In genomic region chr6:129710722-129711631, GRCh38 we compare ENCODE assay signal across 8 cellular contexts. TPM values are rescaled to one million over a fixed set of nuclear protein-coding genes. Genes with fewer than 3 reads are reported as not detected.
DNase-seq lines count a peak whose midpoint lies in the region; ATAC-seq and TF ChIP-seq lines count a peak whose summit lies in the region.

No MANE protein-coding gene starts in this region.

- H3K9me3 Mint-ChIP-seq in activated CD4-positive, alpha-beta T cell treated with anti-CD3 and anti-CD28 coated beads, Interleukin-2, amount 10 ng/mL, durations not matched to agents 7 days and 5 days, result no peaks in the 10 kb centered on the region
- no peaks in the 10 kb centered on the region for H3K9me3 Mint-ChIP-seq in activated T-helper 1 cell treated with anti-CD3 and anti-CD28 coated beads, Interleukin-12 subunit alpha, Interleukin-12 subunit beta, Interleukin-2, Interleukin-4 antibody, amounts not matched to agents 30 ng/mL and 10 ng/mL and 1 ng/mL, durations not matched to agents 14 hours and 24 hours and 36 hours

- no peak for TF ChIP-seq POLR2A in GM18505 (IDR thresholded peaks at IDR 0.05; ENCODE audit: borderline replicate concordance, extremely low read depth, insufficient read depth, insufficient read length)

- H3K4me3 ChIP-seq in iPS-18a (ENCODE audit: low read length), result peak overlapping the region; percentile 70
- peak overlapping the region; percentile 82 to 87 for H3K4me3 ChIP-seq in stomach smooth muscle (ENCODE audit: low read length in 2 of 2)

- POLR2A ChIA-PET in activated CD4-positive, alpha-beta T cell treated with anti-CD3 and anti-CD28 coated beads, Interleukin-2, amount 10 ng/mL, durations not matched to agents 7 days and 5 days (lab: Charles Lee), result no interaction called here

- CTCF ChIA-PET in activated CD4-positive, alpha-beta T cell treated with anti-CD3 and anti-CD28 coated beads, Interleukin-2, amount 10 ng/mL, durations not matched to agents 7 days and 5 days (lab: Charles Lee), result interaction anchor here (0.7 to 2.7 kb wide), 9 partner anchors 10 to 325 kb away, joined by 3 to 8 read pairs (median 4); no protein-coding TSS in a partner anchor

- H3K27ac ChIP-seq in iPS-18a (ENCODE audit: low read length) (no peak overlapping the region), stomach smooth muscle (ENCODE audit: low read length) (no peak overlapping the region)

- H3K27me3 ChIP-seq in iPS-18a (ENCODE audit: control insufficient read depth, insufficient read depth, low read length) (no peaks in the 10 kb centered on the region), stomach smooth muscle (ENCODE audit: control insufficient read depth in 1 of 2, insufficient read depth in 2 of 2, low read length in 2 of 2) (no peaks in the 10 kb centered on the region)

- peaks cover 43% of the 10 kb centered on the region for H3K4me1 Mint-ChIP-seq in activated CD4-positive, alpha-beta T cell treated with anti-CD3 and anti-CD28 coated beads, Interleukin-2, amount 10 ng/mL, durations not matched to agents 7 days and 5 days
- peaks cover 45% of the 10 kb centered on the region for H3K4me1 Mint-ChIP-seq in activated T-helper 1 cell treated with anti-CD3 and anti-CD28 coated beads, Interleukin-12 subunit alpha, Interleukin-12 subunit beta, Interleukin-2, Interleukin-4 antibody, amounts not matched to agents 30 ng/mL and 10 ng/mL and 1 ng/mL, durations not matched to agents 14 hours and 24 hours and 36 hours (ENCODE audit: low read depth)

- H3K9ac ChIP-seq in iPS-18a (ENCODE audit: low read length) (peak overlapping the region; percentile 2), stomach smooth muscle (ENCODE audit: low read length in 2 of 2) (no peak overlapping the region)

- H3K36me3 Mint-ChIP-seq in activated CD4-positive, alpha-beta T cell treated with anti-CD3 and anti-CD28 coated beads, Interleukin-2, amount 10 ng/mL, durations not matched to agents 7 days and 5 days (ENCODE audit: low read depth), result peaks cover 9% of the 10 kb centered on the region
- peaks cover 3% of the 10 kb centered on the region for H3K36me3 Mint-ChIP-seq in activated T-helper 1 cell treated with anti-CD3 and anti-CD28 coated beads, Interleukin-12 subunit alpha, Interleukin-12 subunit beta, Interleukin-2, Interleukin-4 antibody, amounts not matched to agents 30 ng/mL and 10 ng/mL and 1 ng/mL, durations not matched to agents 14 hours and 24 hours and 36 hours (ENCODE audit: low read depth)

- intact Hi-C loops in activated T-helper 1 cell treated with anti-CD3 and anti-CD28 coated beads, Interleukin-12 subunit alpha, Interleukin-12 subunit beta, Interleukin-2, Interleukin-4 antibody, amounts not matched to agents 30 ng/mL and 10 ng/mL and 1 ng/mL, durations not matched to agents 14 hours and 24 hours and 36 hours (cut with micrococcal nuclease), result loop anchor here (1.0 kb wide), 3 partner anchors 15 to 39 kb away; no protein-coding TSS in a partner anchor

- peaks cover 5% of the 10 kb centered on the region for H3K27me3 Mint-ChIP-seq in activated CD4-positive, alpha-beta T cell treated with anti-CD3 and anti-CD28 coated beads, Interleukin-2, amount 10 ng/mL, durations not matched to agents 7 days and 5 days
- H3K27me3 Mint-ChIP-seq in activated T-helper 1 cell treated with anti-CD3 and anti-CD28 coated beads, Interleukin-12 subunit alpha, Interleukin-12 subunit beta, Interleukin-2, Interleukin-4 antibody, amounts not matched to agents 30 ng/mL and 10 ng/mL and 1 ng/mL, durations not matched to agents 14 hours and 24 hours and 36 hours (ENCODE audit: insufficient read depth), result no peaks in the 10 kb centered on the region

- H3K36me3 ChIP-seq in iPS-18a (ENCODE audit: control insufficient read depth, low read depth, low read length) (no peaks in the 10 kb centered on the region), stomach smooth muscle (ENCODE audit: control insufficient read depth in 2 of 2, insufficient read depth in 2 of 2, low read length in 2 of 2) (no peaks in the 10 kb centered on the region)

- no peaks in the 10 kb centered on the region for H3K9me3 ChIP-seq in iPS-18a (ENCODE audit: control insufficient read depth, low read depth, low read length)
- H3K9me3 ChIP-seq in stomach smooth muscle (ENCODE audit: control insufficient read depth in 2 of 2, low read length in 2 of 2), result no peaks in the 10 kb centered on the region

- DNase-seq in activated CD4-positive, alpha-beta T cell treated with anti-CD3 and anti-CD28 coated beads, Interleukin-2, amount 10 ng/mL, durations not matched to agents 7 days and 5 days, result no peak
- DNase-seq in activated CD4-positive, alpha-beta T cell treated with anti-CD3 and anti-CD28 coated beads, Interleukin-2, amount 50 U/mL, for 4 hours, result no peak
- no peak for DNase-seq in activated T-helper 1 cell treated with anti-CD3 and anti-CD28 coated beads, Interleukin-12 subunit alpha, Interleukin-12 subunit beta, Interleukin-2, Interleukin-4 antibody, amounts not matched to agents 30 ng/mL and 10 ng/mL and 1 ng/mL, durations not matched to agents 14 hours and 24 hours and 36 hours (ENCODE audit: low spot score)
- DNase-seq in NCI-H1436 (lab: John Stamatoyannopoulos, UW) (no peak), EL (no peak)

- peak overlapping the region; percentile 87 for H3K4me3 Mint-ChIP-seq in activated CD4-positive, alpha-beta T cell treated with anti-CD3 and anti-CD28 coated beads, Interleukin-2, amount 10 ng/mL, durations not matched to agents 7 days and 5 days
- H3K4me3 Mint-ChIP-seq in activated T-helper 1 cell treated with anti-CD3 and anti-CD28 coated beads, Interleukin-12 subunit alpha, Interleukin-12 subunit beta, Interleukin-2, Interleukin-4 antibody, amounts not matched to agents 30 ng/mL and 10 ng/mL and 1 ng/mL, durations not matched to agents 14 hours and 24 hours and 36 hours, result peak overlapping the region; percentile 96

- H3K27ac Mint-ChIP-seq in activated CD4-positive, alpha-beta T cell treated with anti-CD3 and anti-CD28 coated beads, Interleukin-2, amount 10 ng/mL, durations not matched to agents 7 days and 5 days, result no peak overlapping the region
- peak overlapping the region; percentile 16 for H3K27ac Mint-ChIP-seq in activated T-helper 1 cell treated with anti-CD3 and anti-CD28 coated beads, Interleukin-12 subunit alpha, Interleukin-12 subunit beta, Interleukin-2, Interleukin-4 antibody, amounts not matched to agents 30 ng/mL and 10 ng/mL and 1 ng/mL, durations not matched to agents 14 hours and 24 hours and 36 hours

- ATAC-seq in GM18505 (IDR thresholded peaks at IDR 0.05; ENCODE audit: unreplicated experiment), result no peak

- H3K4me1 ChIP-seq in iPS-18a (ENCODE audit: control insufficient read depth, low read depth, low read length), result peaks cover 6% of the 10 kb centered on the region
- peaks cover 9% of the 10 kb centered on the region for H3K4me1 ChIP-seq in stomach smooth muscle (ENCODE audit: control insufficient read depth, insufficient read depth, low read length)

RNA-seq across cellular contexts. Expression of gene ARHGAP18, which starts 1.0 kb away (rescaled TPM):
- 1 to 10 TPM; 7.5 to 8.1 TPM for total RNA-seq in activated CD4-positive, alpha-beta T cell treated with anti-CD3 and anti-CD28 coated beads, Interleukin-2, amount 10 ng/mL, durations not matched to agents 7 days and 5 days
- 3.8 and 5.0 TPM in 2 replicates for total RNA-seq in activated T-helper 1 cell treated with anti-CD3 and anti-CD28 coated beads, Interleukin-12 subunit alpha, Interleukin-12 subunit beta, Interleukin-2, Interleukin-4 antibody, amounts not matched to agents 30 ng/mL and 10 ng/mL and 1 ng/mL, durations not matched to agents 14 hours and 24 hours and 36 hours
